Comparison of ENCODE assay signal across 24 cellular contexts in the genomic region with DNA sequence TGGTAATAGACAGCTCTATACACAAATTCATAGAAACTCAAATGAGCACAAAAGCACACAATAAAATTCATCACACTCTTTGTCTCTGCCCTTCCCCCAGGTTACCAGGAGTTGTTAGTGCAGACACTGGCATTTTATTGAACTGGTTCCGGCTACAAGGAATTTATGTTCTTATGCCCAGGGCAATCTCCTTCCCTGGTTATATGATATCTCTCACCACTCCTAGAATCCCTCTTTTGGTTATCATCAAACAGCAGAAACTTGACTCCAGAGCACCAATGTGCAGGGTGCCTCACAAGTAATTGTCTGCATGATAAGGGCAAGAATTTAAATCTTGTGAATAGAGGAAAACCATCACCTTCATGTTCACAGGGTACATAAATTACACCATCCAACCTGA. TPM values are rescaled to one million over a fixed set of nuclear protein-coding genes. Genes with fewer than 3 reads are reported as not detected.
"Had no signal": no experiment of that assay in that cellular context is flagged by ENCODE, and none has a peak within 500 bp of the region (broad histone marks: within the 10 kb centered on the region; RNA-seq: fewer than 3 reads in every experiment).

No MANE protein-coding gene starts in this region.

- H3K4me2 ChIP-seq: hepatocyte had no signal

- H3K4me1 ChIP-seq: sigmoid colon, testis, vagina had no signal

- DNase-seq: effector CD4-positive, alpha-beta T cell; endodermal cell; erythroblast; foreskin melanocyte; head of caudate nucleus; mammary epithelial cell; naive thymus-derived CD8-positive, alpha-beta T cell; posterior cingulate gyrus; sigmoid colon; stimulated activated CD4-positive, alpha-beta T cell treated with anti-CD3 and anti-CD28 coated beads, Interleukin-2, amount 100 ng/mL, for 24 hours; stimulated activated CD4-positive, alpha-beta T cell treated with anti-CD3 and anti-CD28 coated beads, Interleukin-4, amount 100 ng/mL, for 4 hours; stimulated activated naive B cell treated with anti-CD40 and anti-IgM and Interleukin-4, amounts not matched to agents 10 μg/mL and 1 μg/mL and 100 μg/mL, for 72 hours; stimulated activated naive CD8-positive, alpha-beta T cell treated with anti-CD3 and anti-CD28 coated beads, Interleukin-15, amount 100 ng/mL, for 72 hours; testis; upper lobe of right lung had no signal

- H3K27ac ChIP-seq: hepatocyte, neutrophil, right atrium auricular region, sigmoid colon, skin epidermis, testis, tibial nerve, upper lobe of right lung, vagina had no signal

- FAIRE-seq: endothelial cell of umbilical vein had no signal

- H3K36me3 ChIP-seq: neutrophil, right atrium auricular region, sigmoid colon, tibial nerve, upper lobe of right lung, vagina had no signal

- ATAC-seq: left lobe of liver; naive thymus-derived CD8-positive, alpha-beta T cell; stimulated activated naive B cell treated with anti-CD40 and anti-IgM and Interleukin-4, amounts not matched to agents 10 μg/mL and 1 μg/mL and 100 μg/mL, for 72 hours; stimulated activated naive CD8-positive, alpha-beta T cell treated with anti-CD3 and anti-CD28 coated beads, Interleukin-15, amount 100 ng/mL, for 72 hours; upper lobe of right lung had no signal

- H3K27me3 ChIP-seq: hepatocyte, right atrium auricular region, sigmoid colon, testis, tibial nerve, upper lobe of right lung, vagina had no signal

- H3K9me3 ChIP-seq: neutrophil, right atrium auricular region, sigmoid colon, testis, tibial nerve, upper lobe of right lung, vagina had no signal

- H2AFZ ChIP-seq: hepatocyte had no signal

- H3K4me3 ChIP-seq: hepatocyte, right atrium auricular region, sigmoid colon, skin epidermis, testis, tibial nerve, upper lobe of right lung, vagina had no signal

- H3K79me2 ChIP-seq: hepatocyte had no signal

RNA-seq across cellular contexts. Expression of a gene that starts 34.5 kb away (rescaled TPM):
- total RNA-seq: mononuclear cell had no signal
